ENCODE assay signal across 6 cellular contexts in the genomic region with DNA sequence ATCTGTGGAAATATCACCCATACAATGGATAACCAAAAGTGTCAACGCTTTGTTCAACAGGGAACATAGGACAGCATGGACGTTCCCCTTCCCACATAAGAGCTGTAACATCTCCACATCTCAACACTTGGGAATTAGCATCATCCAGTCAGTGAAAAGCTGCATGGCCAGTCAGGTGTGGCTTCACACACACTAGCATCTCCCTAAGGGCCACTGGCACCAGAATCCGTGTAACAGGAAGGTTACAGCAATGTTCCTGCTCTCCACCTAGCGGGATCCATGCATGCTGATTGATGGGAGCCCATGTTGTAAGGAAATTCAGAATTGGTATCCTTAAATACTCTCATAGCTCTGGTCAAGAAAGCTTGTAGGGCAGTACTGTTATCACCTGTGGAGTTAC.
"Had no signal": no experiment of that assay in that cellular context is flagged by ENCODE, and none has a peak within 500 bp of the region (broad histone marks: within the 10 kb centered on the region; RNA-seq: fewer than 3 reads in every experiment).

No MANE protein-coding gene starts in this region.

- ATAC-seq: HepG2, K562 had no signal

- DNase-seq: IMR-90, KBM-7 had no signal

- H3K4me3 ChIP-seq: K562 had no signal

- H3K27ac ChIP-seq: HL-60 had no signal

- FAIRE-seq: HepG2, HTR-8/SVneo, K562 had no signal
